In genomic region chr16:9597967-9598730, GRCh38 we compare ENCODE assay signal across 1 cellular context.
TF ChIP-seq lines count a peak whose summit lies in the region.

No MANE protein-coding gene starts in this region.

TF ChIP-seq in K562, 482 proteins besides CTCF, POLR2A, EP300 and RAD21 (continued from another document and continues in another):
- TF ChIP-seq CHD7 (IDR thresholded peaks at IDR 0.05; ENCODE audit: low read depth, low read length) (no peak), BCLAF1 (IDR thresholded peaks at IDR 0.05; ENCODE audit: borderline replicate concordance in 1 of 2, control insufficient read depth in 1 of 2, low read depth in 2 of 2, low read length in 1 of 2) (no peak), SRSF1 (IDR thresholded peaks at IDR 0.05; ENCODE audit: low read depth, low read length) (no peak), ZNF280A (IDR thresholded peaks at IDR 0.05; ENCODE audit: low read depth, partially characterized antibody) (no peak), CBFA2T2 (conservative IDR thresholded peaks at IDR 0.05) (peak; percentile 86), ZNF165 (CRISPR knock-in tag; IDR thresholded peaks at IDR 0.05; ENCODE audit: borderline replicate concordance) (no peak), PPARD (CRISPR knock-in tag; IDR thresholded peaks at IDR 0.05) (no peak), RBM39 (optimal IDR thresholded peaks at IDR 0.05; ENCODE audit: low read depth, low read length) (no peak), ZNF224 (CRISPR knock-in tag; IDR thresholded peaks at IDR 0.05) (no peak), POLR2AphosphoS2 (IDR thresholded peaks at IDR 0.05; ENCODE audit: low read length) (no peak), MECOM (CRISPR knock-in tag; IDR thresholded peaks at IDR 0.05) (0 out of 2 replicates have a peak, but pooled peaks have one; percentile 57), TOE1 (IDR thresholded peaks at IDR 0.05; ENCODE audit: borderline replicate concordance) (peak; percentile 32; the same call in 1 of the 2 replicates), TOE1 (CRISPR knock-in tag; IDR thresholded peaks at IDR 0.05; ENCODE audit: borderline replicate concordance, low read depth) (no peak), KLF10 (CRISPR knock-in tag; IDR thresholded peaks at IDR 0.05) (no peak), ZBTB9 (CRISPR knock-in tag; IDR thresholded peaks at IDR 0.05) (no peak; the same call in 1 of the 2 replicates), ZNF274 (IDR thresholded peaks at IDR 0.05; ENCODE audit: borderline replicate concordance, low read depth, low read length) (no peak), SLC30A9 (CRISPR knock-in tag; IDR thresholded peaks at IDR 0.05) (no peak), HDAC2 (IDR thresholded peaks at IDR 0.05) (0 out of 2 replicates have a peak, but pooled peaks have one; percentile 20), BMI1 (IDR thresholded peaks at IDR 0.05; ENCODE audit: low read length) (no peak), CREM (IDR thresholded peaks at IDR 0.05; ENCODE audit: low read depth) (peak; percentile 62), RBBP5 (IDR thresholded peaks at IDR 0.05; ENCODE audit: borderline replicate concordance, insufficient read depth, low read length, poor library complexity, severe bottlenecking) (no peak), TSHZ1 (CRISPR knock-in tag; IDR thresholded peaks at IDR 0.05) (no peak), CHD2 (IDR thresholded peaks at IDR 0.05; ENCODE audit: low read depth, low read length) (no peak), KLF16 (IDR thresholded peaks at IDR 0.05) (peak; percentile 78; the same call in 1 of the 2 replicates), CHD4 (IDR thresholded peaks at IDR 0.05; ENCODE audit: insufficient read depth, insufficient replicate concordance, low read depth, low read length, poor library complexity, severe bottlenecking) (no peak), ZNF354B (CRISPR knock-in tag; IDR thresholded peaks at IDR 0.05) (peak; percentile 99), TEAD1 (CRISPR knock-in tag; IDR thresholded peaks at IDR 0.05) (peak in 1 of 2 experiments; percentile 43; a peak in 1 of 4 replicates), AFF1 (IDR thresholded peaks at IDR 0.05; ENCODE audit: low read depth in 1 of 2, partially characterized antibody in 2 of 2) (no peak), ZBTB7A (IDR thresholded peaks at IDR 0.05; ENCODE audit: borderline replicate concordance, control insufficient read depth, low read depth, low read length) (no peak)
